Comparison of ENCODE assay signal across 11 cellular contexts in the genomic region with DNA sequence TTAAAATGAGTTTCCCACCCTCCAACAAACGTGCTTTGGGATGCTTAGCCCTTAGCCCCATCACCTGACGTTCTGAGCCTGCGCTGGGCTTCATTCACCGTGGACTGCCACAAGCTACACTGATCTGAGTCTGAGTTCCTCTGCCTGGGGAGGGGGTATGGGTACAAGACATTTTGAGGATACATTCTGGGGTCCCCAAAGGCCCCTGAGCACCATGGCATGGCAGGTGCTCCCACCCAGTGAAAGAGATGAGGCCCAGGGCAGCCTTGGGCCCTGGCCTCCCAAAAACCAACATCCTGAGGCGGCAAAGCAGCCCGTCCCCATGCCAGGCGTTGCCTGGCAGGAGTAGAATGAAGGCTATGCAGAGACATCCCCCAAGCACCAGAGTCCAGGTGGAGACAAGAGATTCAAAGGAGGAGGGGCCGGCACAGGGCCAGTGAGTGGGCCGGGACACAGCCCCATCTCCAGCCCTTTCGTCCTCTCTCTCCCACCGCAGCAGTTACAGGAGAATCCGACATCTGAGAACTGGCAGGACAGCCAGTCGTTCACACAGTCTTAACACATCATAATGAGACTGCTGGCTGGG.
DNase-seq lines count a peak whose midpoint lies in the region; TF ChIP-seq lines count a peak whose summit lies in the region.
"Had no signal": no experiment of that assay in that cellular context is flagged by ENCODE, and none has a peak within 500 bp of the region (broad histone marks: within the 10 kb centered on the region; RNA-seq: fewer than 3 reads in every experiment).

No MANE protein-coding gene starts in this region.

- H3K4me1 ChIP-seq in right atrium auricular region (peaks cover 0 to 62% of the 10 kb centered on the region in 2 donors), ovary (ENCODE audit: insufficient read depth) (peaks cover 21% of the 10 kb centered on the region)

- no peak for TF ChIP-seq CTCF in right atrium auricular region (IDR thresholded peaks at IDR 0.05)
- TF ChIP-seq CTCF in endothelial cell (IDR thresholded peaks at IDR 0.05; ENCODE audit: unreplicated experiment) = no peak
- no peak for TF ChIP-seq CTCF in ovary (IDR thresholded peaks at IDR 0.05)

- H3K36me3 ChIP-seq in right atrium auricular region (peaks cover 12% of the 10 kb centered on the region), ovary (no peaks in the 10 kb centered on the region)

- H3K27me3 ChIP-seq in right atrium auricular region (no peaks in the 10 kb centered on the region), ovary (no peaks in the 10 kb centered on the region)

- WGBS in ovary, 3 donors = 72 to 78% (median 75%) methylated on average over 13 of the region's 13 CpGs

- intact Hi-C loops in cardiac septum (cut with DNase I) = loop anchor here (5.0 to 10.0 kb wide), 3 partner anchors 102 to 236 kb away; no protein-coding TSS in a partner anchor
- intact Hi-C loops in ovary (cut with DNase I) = no loop called here

- TF ChIP-seq EP300 in ovary (IDR thresholded peaks at IDR 0.05) = no peak

- peak overlapping the region; percentile 88 to 91 for H3K27ac ChIP-seq in right atrium auricular region
- H3K27ac ChIP-seq in ovary = peak overlapping the region; percentile 77 to 83

- H3K27ac Mint-ChIP-seq in endothelial cell (ENCODE audit: unreplicated experiment) = no peak overlapping the region
- H3K27ac Mint-ChIP-seq: B cell had no signal

- peaks cover 26% of the 10 kb centered on the region for H3K27me3 Mint-ChIP-seq in endothelial cell (ENCODE audit: unreplicated experiment)
- H3K27me3 Mint-ChIP-seq: B cell had no signal

- H3K4me3 ChIP-seq in right atrium auricular region = peak overlapping the region in 1 of 2 donors; percentile 34
- no peak overlapping the region for H3K4me3 ChIP-seq in ovary

- H3K4me1 Mint-ChIP-seq in endothelial cell (ENCODE audit: unreplicated experiment) = peaks cover 17% of the 10 kb centered on the region

- H3K4me3 Mint-ChIP-seq in endothelial cell (ENCODE audit: unreplicated experiment) = peak overlapping the region; percentile 21
- H3K4me3 Mint-ChIP-seq: B cell had no signal

- H3K9me3 Mint-ChIP-seq in endothelial cell (ENCODE audit: unreplicated experiment) = no peaks in the 10 kb centered on the region

- peaks cover 41% of the 10 kb centered on the region for H3K36me3 Mint-ChIP-seq in endothelial cell (ENCODE audit: low read depth, unreplicated experiment)

- no peak for TF ChIP-seq POLR2A in ovary (IDR thresholded peaks at IDR 0.05)

- H3K9me3 ChIP-seq in right atrium auricular region (no peaks in the 10 kb centered on the region), ovary (no peaks in the 10 kb centered on the region)

- DNase-seq in right atrium auricular region (ENCODE audit: low spot score) (peak; percentile 54), cardiac septum (ENCODE audit: low spot score) (no peak), endothelial cell (ENCODE audit: low spot score) (no peak), ovary (peak in 2 of 5 donors; percentile 16 to 34), NCI-H2081 treated with DMSO at 0.1 percent for 48 hours (lab: John Stamatoyannopoulos, UW) (no peak), NCI-H2029 treated with DMSO at 0.1 percent for 48 hours (lab: John Stamatoyannopoulos, UW) (no peak), NCI-H748 treated with DMSO at 0.1 percent for 48 hours (lab: John Stamatoyannopoulos, UW) (no peak)
- no peak for DNase-seq in stimulated activated naive CD4-positive, alpha-beta T cell (lab: John Stamatoyannopoulos, UW)
- DNase-seq: NCI-H1092 treated with DMSO at 0.1 percent for 48 hours, OCI-M1 had no signal
